10 cellular contexts compared by ENCODE assay signal in genomic region chr13:32228330-32229041, GRCh38.
DNase-seq lines count a peak whose midpoint lies in the region; ATAC-seq and TF ChIP-seq lines count a peak whose summit lies in the region.
"Had no signal": no experiment of that assay in that cellular context is flagged by ENCODE, and none has a peak within 500 bp of the region (broad histone marks: within the 10 kb centered on the region; RNA-seq: fewer than 3 reads in every experiment).

No MANE protein-coding gene starts in this region.

- no peak for ATAC-seq in GM21526 (IDR thresholded peaks at IDR 0.05; ENCODE audit: low FRiP score, unreplicated experiment)

- TF ChIP-seq CTCF in WERI-Rb-1 (IDR thresholded peaks at IDR 0.05; ENCODE audit: low read depth, low read length): no peak

- H3K36me3 ChIP-seq in WERI-Rb-1: peaks cover 29% of the 10 kb centered on the region

- no peaks in the 10 kb centered on the region for H3K27me3 ChIP-seq in WERI-Rb-1 (ENCODE audit: insufficient read depth, low read depth, severe bottlenecking)
- H3K27me3 ChIP-seq: tibial nerve had no signal

- peak overlapping the region; percentile 6; the same call in 1 of the 2 replicates for H3K27ac ChIP-seq in WERI-Rb-1
- H3K27ac ChIP-seq: tibial nerve had no signal

- DNase-seq in NCI-H1105 treated with DMSO at 0.1 percent for 48 hours (lab: John Stamatoyannopoulos, UW): peak; percentile 18
- DNase-seq in NCI-H1105 (lab: John Stamatoyannopoulos, UW): no peak
- DNase-seq in NCI-H1694 (lab: John Stamatoyannopoulos, UW): peak; percentile 18
- DNase-seq in WERI-Rb-1: peak; percentile 24
- DNase-seq in kidney tubule cell (ENCODE audit: low spot score): peak; percentile 53
- no peak for DNase-seq in anterior cingulate cortex (lab: John Stamatoyannopoulos, UW)
- no peak for DNase-seq in central memory CD4-positive, alpha-beta T cell
- DNase-seq: 8988T had no signal

- H3K4me3 ChIP-seq in WERI-Rb-1 (ENCODE audit: low read depth, low read length): no peak overlapping the region
- H3K4me3 ChIP-seq: tibial nerve had no signal

- H3K9me3 ChIP-seq in WERI-Rb-1 (ENCODE audit: severe bottlenecking): no peaks in the 10 kb centered on the region
- H3K9me3 ChIP-seq: tibial nerve had no signal

Comparison
In these comparisons a context has a peak if more than half of its experiments do, and no peak if none do; other contexts are left out.
1. DNase-seq: peak in NCI-H1105 treated with DMSO at 0.1 percent for 48 hours (single experiment), NCI-H1694 (single experiment), WERI-Rb-1 (single experiment) and kidney tubule cell (single experiment); none in NCI-H1105 (single experiment), anterior cingulate cortex (0 of 58) and central memory CD4-positive, alpha-beta T cell (single experiment).